ENCODE assay signal across 8 cellular contexts in genomic region chr1:100834779-100835645, GRCh38. TPM values are rescaled to one million over a fixed set of nuclear protein-coding genes. Genes with fewer than 3 reads are reported as not detected.
A peak's percentile ranks its signal among the peaks of the same experiment; 100 is the strongest.
DNase-seq lines count a peak whose midpoint lies in the region; ATAC-seq and TF ChIP-seq lines count a peak whose summit lies in the region.

No MANE protein-coding gene starts in this region.

- H3K36me3 Mint-ChIP-seq in neural crest cell (ENCODE audit: low read depth), result peaks cover under 1% of the 10 kb centered on the region

- no peaks in the 10 kb centered on the region for H3K9me3 Mint-ChIP-seq in neural crest cell

- ATAC-seq in HG03442 (IDR thresholded peaks at IDR 0.05; ENCODE audit: unreplicated experiment), result peak; percentile 66
- no peak for ATAC-seq in HG02840 (IDR thresholded peaks at IDR 0.05; ENCODE audit: low FRiP score, unreplicated experiment)
- no peak for ATAC-seq in GM18520 (IDR thresholded peaks at IDR 0.05; ENCODE audit: unreplicated experiment)

- TF ChIP-seq CTCF in GM12873 (IDR thresholded peaks at IDR 0.05; ENCODE audit: insufficient read depth, low read depth, low read length, missing control alignments) (peak; percentile 69), VCaP (conservative IDR thresholded peaks at IDR 0.05) (peak; percentile 61), neural crest cell (conservative IDR thresholded peaks at IDR 0.05) (peak; percentile 55)

- H3K27ac Mint-ChIP-seq in neural crest cell (ENCODE audit: unreplicated experiment), result peak overlapping the region; percentile 53

- H3K4me1 ChIP-seq in ACC112 (ENCODE audit: control insufficient read depth, insufficient read depth, low read length, unreplicated experiment), result peaks cover 16% of the 10 kb centered on the region

- no peak overlapping the region for H3K27ac ChIP-seq in ACC112 (ENCODE audit: low read depth, low read length)
- H3K27ac ChIP-seq in VCaP, result no peak overlapping the region

- H3K4me1 Mint-ChIP-seq in neural crest cell, result peaks cover 6% of the 10 kb centered on the region

- DNase-seq in neural crest cell (ENCODE audit: low read depth, low spot score) (no peak), AG08395 (ENCODE audit: low spot score) (no peak)

- no peaks in the 10 kb centered on the region for H3K27me3 Mint-ChIP-seq in neural crest cell (ENCODE audit: low read depth)

- H3K4me3 Mint-ChIP-seq in neural crest cell, result no peak overlapping the region

- no peaks in the 10 kb centered on the region for H3K36me3 ChIP-seq in ACC112 (ENCODE audit: insufficient read depth, low read length)

- H3K79me2 ChIP-seq in ACC112 (ENCODE audit: control insufficient read depth, insufficient read depth, low read length, unreplicated experiment), result no peaks in the 10 kb centered on the region

- no peak overlapping the region for H3K4me3 ChIP-seq in ACC112 (ENCODE audit: low read depth, low read length)

- H2AFZ ChIP-seq in ACC112 (ENCODE audit: low read length, unreplicated experiment), result peak overlapping the region; percentile 48

- no peaks in the 10 kb centered on the region for H3K27me3 ChIP-seq in ACC112 (ENCODE audit: insufficient read depth, low read length)

RNA-seq across cellular contexts. Expression of gene EXTL2, which starts 59.6 kb away (rescaled TPM):
- 49.0 and 52.3 TPM in 2 replicates for total RNA-seq in neural crest cell
